In the genomic region with DNA sequence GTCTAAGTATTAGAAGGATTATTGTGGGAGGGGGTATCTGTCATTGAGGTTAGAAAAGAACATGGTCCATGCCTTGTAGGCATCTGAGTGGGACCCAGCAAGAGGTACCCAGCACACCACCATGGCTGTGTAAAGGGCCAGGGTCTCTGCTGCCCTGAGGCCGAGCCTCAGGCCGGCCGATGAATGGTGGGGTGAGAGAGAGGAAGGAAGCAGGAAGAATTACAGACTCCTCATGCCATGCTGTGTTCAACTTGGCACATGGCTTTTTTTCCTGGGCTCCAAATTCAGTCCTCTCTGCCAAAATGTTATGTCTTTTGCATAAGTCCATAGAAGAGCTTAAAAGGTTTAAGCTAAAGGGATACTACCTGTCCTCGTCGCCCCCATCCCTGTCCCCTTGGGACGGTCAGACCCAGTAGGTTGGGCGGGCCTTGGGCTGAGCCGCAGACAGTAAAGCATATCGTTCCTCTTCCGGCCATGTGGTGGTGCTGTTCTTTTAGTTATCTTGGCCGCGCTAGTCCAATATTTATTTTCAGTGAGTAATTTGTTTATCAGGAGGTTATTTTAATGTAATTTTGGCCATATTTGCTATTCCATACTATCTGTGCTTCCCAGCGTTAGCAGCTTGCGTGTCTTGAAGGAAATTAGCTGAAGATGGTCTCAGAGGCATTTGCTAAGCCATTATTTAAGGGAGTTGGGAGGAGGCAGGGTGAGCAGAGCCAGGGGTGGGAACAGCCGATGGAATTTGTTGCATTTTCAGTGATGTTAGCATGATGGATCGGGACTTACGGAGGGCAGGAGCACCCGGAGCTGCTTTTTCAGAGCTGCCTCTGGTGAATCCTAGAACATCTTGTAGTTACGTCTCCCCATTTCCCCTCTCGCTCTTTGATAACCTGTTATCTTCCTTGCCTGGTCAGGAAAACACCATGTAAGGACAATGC, we compare ENCODE assay signal across 9 cellular contexts.
DNase-seq lines count a peak whose midpoint lies in the region; ATAC-seq and TF ChIP-seq lines count a peak whose summit lies in the region.
"Had no signal": no experiment of that assay in that cellular context is flagged by ENCODE, and none has a peak within 500 bp of the region (broad histone marks: within the 10 kb centered on the region; RNA-seq: fewer than 3 reads in every experiment).

No MANE protein-coding gene starts in this region.

- H3K4me3 ChIP-seq in ascending aorta = no peak overlapping the region
- H3K4me3 ChIP-seq: thoracic aorta had no signal

- peaks cover 5% of the 10 kb centered on the region for H3K4me1 Mint-ChIP-seq in activated T-helper 1 cell treated with anti-CD3 and anti-CD28 coated beads, Interleukin-12 subunit alpha, Interleukin-12 subunit beta, Interleukin-2, Interleukin-4 antibody, amounts not matched to agents 30 ng/mL and 10 ng/mL and 1 ng/mL, durations not matched to agents 14 hours and 24 hours and 36 hours (ENCODE audit: low read depth)

- H3K27me3 Mint-ChIP-seq in activated T-helper 1 cell treated with anti-CD3 and anti-CD28 coated beads, Interleukin-12 subunit alpha, Interleukin-12 subunit beta, Interleukin-2, Interleukin-4 antibody, amounts not matched to agents 30 ng/mL and 10 ng/mL and 1 ng/mL, durations not matched to agents 14 hours and 24 hours and 36 hours (ENCODE audit: insufficient read depth) = peaks cover 15% of the 10 kb centered on the region

- no peak overlapping the region for H3K27ac Mint-ChIP-seq in activated T-helper 1 cell treated with anti-CD3 and anti-CD28 coated beads, Interleukin-12 subunit alpha, Interleukin-12 subunit beta, Interleukin-2, Interleukin-4 antibody, amounts not matched to agents 30 ng/mL and 10 ng/mL and 1 ng/mL, durations not matched to agents 14 hours and 24 hours and 36 hours

- DNase-seq in NK-92 treated with Interleukin-12 subunit alpha and Interleukin-12 subunit beta, amount 100 ng/mL, for 24 hours (lab: John Stamatoyannopoulos, UW) = peak; percentile 9
- DNase-seq in NK-92 (lab: John Stamatoyannopoulos, UW; ENCODE audit: unreplicated experiment) = no peak
- DNase-seq in RKO (ENCODE audit: low spot score) = peak; percentile 49
- no peak for DNase-seq in ascending aorta (ENCODE audit: low spot score in 2 of 2)
- peak; percentile 36 for DNase-seq in inferior parietal cortex (ENCODE audit: extremely low spot score)
- peak; percentile 1 for DNase-seq in stimulated activated CD8-positive, alpha-beta memory T cell treated with anti-CD3 and anti-CD28 coated beads, Interleukin-15, amount 100 ng/mL, for 24 hours (ENCODE audit: low read depth)
- DNase-seq in activated T-helper 1 cell treated with anti-CD3 and anti-CD28 coated beads, Interleukin-12 subunit alpha, Interleukin-12 subunit beta, Interleukin-2, Interleukin-4 antibody, amounts not matched to agents 30 ng/mL and 10 ng/mL and 1 ng/mL, durations not matched to agents 14 hours and 24 hours and 36 hours (ENCODE audit: low spot score) = no peak

- H3K4me1 ChIP-seq in ascending aorta = no peaks in the 10 kb centered on the region

- H3K27ac ChIP-seq in ascending aorta = no peak overlapping the region
- H3K27ac ChIP-seq: thoracic aorta had no signal

- no peaks in the 10 kb centered on the region for H3K36me3 Mint-ChIP-seq in activated T-helper 1 cell treated with anti-CD3 and anti-CD28 coated beads, Interleukin-12 subunit alpha, Interleukin-12 subunit beta, Interleukin-2, Interleukin-4 antibody, amounts not matched to agents 30 ng/mL and 10 ng/mL and 1 ng/mL, durations not matched to agents 14 hours and 24 hours and 36 hours (ENCODE audit: low read depth)

- peak in 2 of 3 experiments; percentile 7 to 21 for TF ChIP-seq CTCF in ascending aorta (IDR thresholded peaks at IDR 0.05)

- no peaks in the 10 kb centered on the region for H3K9me3 Mint-ChIP-seq in activated T-helper 1 cell treated with anti-CD3 and anti-CD28 coated beads, Interleukin-12 subunit alpha, Interleukin-12 subunit beta, Interleukin-2, Interleukin-4 antibody, amounts not matched to agents 30 ng/mL and 10 ng/mL and 1 ng/mL, durations not matched to agents 14 hours and 24 hours and 36 hours

- no peak overlapping the region for H3K4me3 Mint-ChIP-seq in activated T-helper 1 cell treated with anti-CD3 and anti-CD28 coated beads, Interleukin-12 subunit alpha, Interleukin-12 subunit beta, Interleukin-2, Interleukin-4 antibody, amounts not matched to agents 30 ng/mL and 10 ng/mL and 1 ng/mL, durations not matched to agents 14 hours and 24 hours and 36 hours

- no peaks in the 10 kb centered on the region for H3K36me3 ChIP-seq in ascending aorta
- H3K36me3 ChIP-seq: thoracic aorta had no signal

- ATAC-seq in HG03354 (IDR thresholded peaks at IDR 0.05; ENCODE audit: poor library complexity, severe bottlenecking, unreplicated experiment) = peak; percentile 79

- no peaks in the 10 kb centered on the region for H3K9me3 ChIP-seq in ascending aorta
- H3K9me3 ChIP-seq: thoracic aorta had no signal

- H3K27me3 ChIP-seq in ascending aorta = no peaks in the 10 kb centered on the region

- intact Hi-C loops in ascending aorta (cut with DNase I) = no loop called here
- intact Hi-C loops in activated T-helper 1 cell treated with anti-CD3 and anti-CD28 coated beads, Interleukin-12 subunit alpha, Interleukin-12 subunit beta, Interleukin-2, Interleukin-4 antibody, amounts not matched to agents 30 ng/mL and 10 ng/mL and 1 ng/mL, durations not matched to agents 14 hours and 24 hours and 36 hours (cut with micrococcal nuclease) = no loop called here

Comparison
In these comparisons a context has a peak if more than half of its experiments do, and no peak if none do; other contexts are left out.
1. DNase-seq: peak in NK-92 treated with Interleukin-12 subunit alpha and Interleukin-12 subunit beta, amount 100 ng/mL, for 24 hours (single experiment), RKO (single experiment), inferior parietal cortex (single experiment) and stimulated activated CD8-positive, alpha-beta memory T cell treated with anti-CD3 and anti-CD28 coated beads, Interleukin-15, amount 100 ng/mL, for 24 hours (single experiment); none in NK-92 (single experiment), ascending aorta (0 of 2) and activated T-helper 1 cell treated with anti-CD3 and anti-CD28 coated beads, Interleukin-12 subunit alpha, Interleukin-12 subunit beta, Interleukin-2, Interleukin-4 antibody, amounts not matched to agents 30 ng/mL and 10 ng/mL and 1 ng/mL, durations not matched to agents 14 hours and 24 hours and 36 hours (single experiment).